ENCODE assay signal across 31 cellular contexts in genomic region chr11:106889718-106890117, GRCh38.
DNase-seq lines count a peak whose midpoint lies in the region; ATAC-seq, FAIRE-seq and TF ChIP-seq lines count a peak whose summit lies in the region.
"Had no signal": no experiment of that assay in that cellular context is flagged by ENCODE, and none has a peak within 500 bp of the region (broad histone marks: within the 10 kb centered on the region; RNA-seq: fewer than 3 reads in every experiment).

No MANE protein-coding gene starts in this region.

- H2BK20ac ChIP-seq in IMR-90 (ENCODE audit: low read depth, low read length), result no peak overlapping the region

- CTCF ChIA-PET in HepG2 (lab: Yijun Ruan, JAX; ENCODE audit: low intra/inter-chr PET ratio, low total read pairs), result no interaction called here
- CTCF ChIA-PET in IMR-90 (lab: Yijun Ruan, JAX), result no interaction called here

- DNase-seq in HepG2 (ENCODE audit: low spot score), result no peak
- DNase-seq in right lobe of liver, result no peak
- no peak for DNase-seq in IMR-90
- no peak for DNase-seq in substantia nigra (lab: John Stamatoyannopoulos, UW)
- DNase-seq: 8988T; ACHN; AML-193; BE2C; C1 segment of cervical spinal cord; Caco-2; Calu3; CD4-positive, alpha-beta memory T cell; CD4-positive, alpha-beta T cell; CD4-positive, CD25-positive, alpha-beta regulatory T cell; CD8-positive, alpha-beta memory T cell; CD8-positive, alpha-beta T cell; COR-L47; DMS 273 treated with DMSO at 0.1 percent for 48 hours; DMS153; DMS53; DMS79; DMS79 treated with DMSO at 0.1 percent for 48 hours; DND-41; EL had no signal

- H3K27me3 ChIP-seq in HepG2 (ENCODE audit: control insufficient read depth in 1 of 2, insufficient read depth in 2 of 2, low read length in 2 of 2) (no peaks in the 10 kb centered on the region), right lobe of liver (no peaks in the 10 kb centered on the region), IMR-90 (ENCODE audit: control insufficient read depth, insufficient read depth, low read length) (no peaks in the 10 kb centered on the region)
- H3K27me3 ChIP-seq: BE2C; BLaER1; BLaER1 treated with 17β-estradiol and CSF1 and Interleukin-3, amounts not matched to agents 10 nM and 100 nM had no signal

- H2AK9ac ChIP-seq in IMR-90 (replicated peaks; ENCODE audit: low read depth, low read length, poor library complexity), result no peak overlapping the region

- H4K91ac ChIP-seq in IMR-90 (ENCODE audit: insufficient read depth, low read depth, low read length), result no peak overlapping the region

- H2AK5ac ChIP-seq in IMR-90 (ENCODE audit: low read depth, low read length), result no peak overlapping the region

- no peak for TF ChIP-seq EP300 in HepG2 (IDR thresholded peaks at IDR 0.05; ENCODE audit: low read depth in 2 of 2, low read length in 2 of 2)
- TF ChIP-seq EP300 in HepG2 (CRISPR knock-in tag; IDR thresholded peaks at IDR 0.05; ENCODE audit: borderline replicate concordance), result no peak

- H3K18ac ChIP-seq in IMR-90 (ENCODE audit: low read depth, low read length), result no peak overlapping the region

- H3K79me2 ChIP-seq in HepG2 (ENCODE audit: insufficient read depth, low read length), result no peaks in the 10 kb centered on the region

- no peak for FAIRE-seq in HepG2 (lab: Jason Lieb, UNC)
- FAIRE-seq: A204.1, A549, D721Med had no signal

- no peak overlapping the region for H3K4me3 ChIP-seq in HepG2 (replicated peaks in 1 of 3; ENCODE audit: insufficient read depth in 1 of 3, low read depth in 2 of 3, low read length in 3 of 3)
- no peak overlapping the region for H3K4me3 ChIP-seq in right lobe of liver
- H3K4me3 ChIP-seq in IMR-90 (ENCODE audit: insufficient read depth, low read depth, low read length), result no peak overlapping the region
- H3K4me3 ChIP-seq: A549; BLaER1; BLaER1 treated with 17β-estradiol and CSF1 and Interleukin-3, amounts not matched to agents 10 nM and 100 nM had no signal

- no peak overlapping the region for H2BK5ac ChIP-seq in IMR-90 (ENCODE audit: low read depth, low read length, poor library complexity, severe bottlenecking)

- no peaks in the 10 kb centered on the region for H4K20me1 ChIP-seq in HepG2 (ENCODE audit: insufficient read depth, low read length)
- H4K20me1 ChIP-seq in IMR-90 (ENCODE audit: insufficient read depth, low read length), result no peaks in the 10 kb centered on the region
- H4K20me1 ChIP-seq: BLaER1; BLaER1 treated with 17β-estradiol and CSF1 and Interleukin-3, amounts not matched to agents 10 nM and 100 nM had no signal

- dilution Hi-C loops in IMR-90 (cut with HindIII; ENCODE audit: low sequenced_read_pairs, unreplicated experiment), result no loop called here

- H3K4me2 ChIP-seq in HepG2 (ENCODE audit: low read depth, low read length), result no peak overlapping the region
- H3K4me2 ChIP-seq in IMR-90 (ENCODE audit: low read depth, low read length), result no peak overlapping the region
- H3K4me2 ChIP-seq: A549; BLaER1; BLaER1 treated with 17β-estradiol and CSF1 and Interleukin-3, amounts not matched to agents 10 nM and 100 nM had no signal

- BruUV-seq in HepG2 (replicated peaks; lab: Mats Ljungman, UMichigan), result no TSS peak
- BruUV-seq in IMR-90 (replicated peaks; lab: Mats Ljungman, UMichigan), result no TSS peak

- ATAC-seq in HepG2 (no peak), right lobe of liver (no peak), IMR-90 (ENCODE audit: low read depth) (no peak)
- ATAC-seq: A549; CD8-positive, alpha-beta T cell had no signal

- H3K27ac ChIP-seq in HepG2 (ENCODE audit: extremely low read length, insufficient read depth, low read length) (no peak overlapping the region), right lobe of liver (no peak overlapping the region), IMR-90 (ENCODE audit: insufficient read depth, low read length) (no peak overlapping the region), substantia nigra (ENCODE audit: low read depth, low read length, poor library complexity, severe bottlenecking) (no peak overlapping the region)
- H3K27ac ChIP-seq: 22Rv1; A549; BLaER1; BLaER1 treated with 17β-estradiol and CSF1 and Interleukin-3, amounts not matched to agents 10 nM and 100 nM; C4-2B had no signal

- H4K5ac ChIP-seq in IMR-90 (ENCODE audit: low read depth, low read length), result no peak overlapping the region

- TF ChIP-seq RAD21 in HepG2 (CRISPR knock-in tag; IDR thresholded peaks at IDR 0.05) (no peak), IMR-90 (IDR thresholded peaks at IDR 0.05; ENCODE audit: low read length) (no peak)

- H3K14ac ChIP-seq in IMR-90 (replicated peaks; ENCODE audit: low read depth, low read length), result no peak overlapping the region

- no peak for TF ChIP-seq CTCF in HepG2 (CRISPR knock-in tag; IDR thresholded peaks at IDR 0.05)
- TF ChIP-seq CTCF in right lobe of liver (IDR thresholded peaks at IDR 0.05), result no peak
- TF ChIP-seq CTCF in IMR-90 (conservative IDR thresholded peaks at IDR 0.05; ENCODE audit: low read depth, low read length), result no peak

- H3K9ac ChIP-seq in HepG2 (ENCODE audit: insufficient read depth, low read depth, low read length), result no peak overlapping the region
- H3K9ac ChIP-seq in IMR-90 (ENCODE audit: low read depth, low read length), result no peak overlapping the region
- H3K9ac ChIP-seq: BLaER1; BLaER1 treated with 17β-estradiol and CSF1 and Interleukin-3, amounts not matched to agents 10 nM and 100 nM had no signal

- TF ChIP-seq POLR2A in HepG2 (IDR thresholded peaks at IDR 0.05; ENCODE audit: insufficient read depth in 1 of 2, low read depth in 2 of 2, low read length in 2 of 2) (no peak), right lobe of liver (IDR thresholded peaks at IDR 0.05) (no peak), IMR-90 (IDR thresholded peaks at IDR 0.05; ENCODE audit: low read depth, low read length) (no peak)

- H3K79me1 ChIP-seq in IMR-90 (ENCODE audit: low read depth in 1 of 2, low read length in 2 of 2), result no peaks in the 10 kb centered on the region

- 71% methylated on average over 1 of the region's 1 CpG for WGBS in HepG2 (ENCODE audit: low lambda C conversion rate)
- 55% methylated on average over 1 of the region's 1 CpG for WGBS in right lobe of liver (ENCODE audit: insufficient coverage, low coverage, low lambda C conversion rate, missing lambda C conversion rate)
- WGBS in IMR-90 (ENCODE audit: extremely low coverage in 2 of 2, insufficient read length in 1 of 2), 2 experiments, result no CpG with 5 or more reads among the region's 1 CpG

- intact Hi-C loops in HepG2 (cut with micrococcal nuclease; ENCODE audit: unreplicated experiment) (no loop called here), right lobe of liver (cut with DNase I) (no loop called here), IMR-90 (cut with micrococcal nuclease) (no loop called here)

- no peak overlapping the region for H3K23ac ChIP-seq in IMR-90 (ENCODE audit: low read depth, low read length)

- H3K4ac ChIP-seq in IMR-90 (ENCODE audit: low read depth, low read length), result no peak overlapping the region

- in situ Hi-C loops in HepG2 (cut with HindIII; ENCODE audit: extremely low pct_ligation_motif_present, low pct_unique_long_range_greater_than_20kb) (no loop called here), IMR-90 (cut with MboI; ENCODE audit: low sequenced_read_pairs) (no loop called here)

- H2BK15ac ChIP-seq in IMR-90 (ENCODE audit: low read depth, low read length), result no peak overlapping the region

- H3K9me1 ChIP-seq in IMR-90 (ENCODE audit: insufficient read depth, low read length), result no peaks in the 10 kb centered on the region

- H3K4me1 ChIP-seq in HepG2 (ENCODE audit: insufficient read depth, low read length), result no peaks in the 10 kb centered on the region
- H3K4me1 ChIP-seq in right lobe of liver, result no peaks in the 10 kb centered on the region
- no peaks in the 10 kb centered on the region for H3K4me1 ChIP-seq in IMR-90 (ENCODE audit: control insufficient read depth, insufficient read depth, low read length)
- H3K4me1 ChIP-seq: A549; BE2C; BLaER1; BLaER1 treated with 17β-estradiol and CSF1 and Interleukin-3, amounts not matched to agents 10 nM and 100 nM; Caco-2 had no signal

- H2BK120ac ChIP-seq in IMR-90 (ENCODE audit: low read depth, low read length), result no peak overlapping the region

- H3K9me3 ChIP-seq in HepG2 (ENCODE audit: low read length) (no peaks in the 10 kb centered on the region), right lobe of liver (no peaks in the 10 kb centered on the region), IMR-90 (ENCODE audit: control insufficient read depth, insufficient read depth, low read length) (no peaks in the 10 kb centered on the region)
- H3K9me3 ChIP-seq: A549; BE2C; BLaER1; BLaER1 treated with 17β-estradiol and CSF1 and Interleukin-3, amounts not matched to agents 10 nM and 100 nM had no signal

- no peak overlapping the region for H4K8ac ChIP-seq in IMR-90 (ENCODE audit: low read depth in 2 of 2, low read length in 2 of 2)

- H3K36me3 ChIP-seq in HepG2 (replicated peaks in 1 of 2; ENCODE audit: control insufficient read depth in 1 of 2, insufficient read depth in 2 of 2, low read length in 2 of 2), result no peaks in the 10 kb centered on the region
- H3K36me3 ChIP-seq in right lobe of liver, result no peaks in the 10 kb centered on the region
- H3K36me3 ChIP-seq in IMR-90 (ENCODE audit: control insufficient read depth, insufficient read depth, low read length), result no peaks in the 10 kb centered on the region
- H3K36me3 ChIP-seq: BE2C; BLaER1; BLaER1 treated with 17β-estradiol and CSF1 and Interleukin-3, amounts not matched to agents 10 nM and 100 nM had no signal

- POLR2A ChIA-PET in HepG2 (lab: Yijun Ruan, JAX), result no interaction called here
- POLR2A ChIA-PET in IMR-90 (lab: Charles Lee; ENCODE audit: unreplicated experiment), result no interaction called here

- H3K56ac ChIP-seq in IMR-90 (ENCODE audit: extremely low read depth, insufficient read depth, low read length), result no peak overlapping the region

- no peak overlapping the region for H2AFZ ChIP-seq in HepG2 (ENCODE audit: low read length)
- H2AFZ ChIP-seq in IMR-90 (replicated peaks; ENCODE audit: low read length, poor library complexity), result no peak overlapping the region

TF ChIP-seq in HepG2, 621 proteins besides CTCF, POLR2A, EP300 and RAD21:
- TF ChIP-seq ZNF570 (CRISPR knock-in tag; IDR thresholded peaks at IDR 0.05; ENCODE audit: borderline replicate concordance) (no peak), MAFF (IDR thresholded peaks at IDR 0.05; ENCODE audit: low read depth, low read length) (peak; percentile 65), MAFK (conservative IDR thresholded peaks at IDR 0.05 in 1 of 2, IDR thresholded peaks at IDR 0.05 in 1 of 2; ENCODE audit: low read length in 2 of 2) (peak in 1 of 2 experiments; percentile 62; a peak in 3 of 4 replicates)

TF ChIP-seq in IMR-90, 13 proteins besides CTCF, POLR2A, EP300 and RAD21 (continues in another document):
- TF ChIP-seq ELK1 (IDR thresholded peaks at IDR 0.05; ENCODE audit: borderline replicate concordance, low read depth, low read length), result no peak
- no peak for TF ChIP-seq SMC3 (IDR thresholded peaks at IDR 0.05; ENCODE audit: low read depth, low read length)
